Comparison of ENCODE assay signal across 8 cellular contexts in the genomic region with DNA sequence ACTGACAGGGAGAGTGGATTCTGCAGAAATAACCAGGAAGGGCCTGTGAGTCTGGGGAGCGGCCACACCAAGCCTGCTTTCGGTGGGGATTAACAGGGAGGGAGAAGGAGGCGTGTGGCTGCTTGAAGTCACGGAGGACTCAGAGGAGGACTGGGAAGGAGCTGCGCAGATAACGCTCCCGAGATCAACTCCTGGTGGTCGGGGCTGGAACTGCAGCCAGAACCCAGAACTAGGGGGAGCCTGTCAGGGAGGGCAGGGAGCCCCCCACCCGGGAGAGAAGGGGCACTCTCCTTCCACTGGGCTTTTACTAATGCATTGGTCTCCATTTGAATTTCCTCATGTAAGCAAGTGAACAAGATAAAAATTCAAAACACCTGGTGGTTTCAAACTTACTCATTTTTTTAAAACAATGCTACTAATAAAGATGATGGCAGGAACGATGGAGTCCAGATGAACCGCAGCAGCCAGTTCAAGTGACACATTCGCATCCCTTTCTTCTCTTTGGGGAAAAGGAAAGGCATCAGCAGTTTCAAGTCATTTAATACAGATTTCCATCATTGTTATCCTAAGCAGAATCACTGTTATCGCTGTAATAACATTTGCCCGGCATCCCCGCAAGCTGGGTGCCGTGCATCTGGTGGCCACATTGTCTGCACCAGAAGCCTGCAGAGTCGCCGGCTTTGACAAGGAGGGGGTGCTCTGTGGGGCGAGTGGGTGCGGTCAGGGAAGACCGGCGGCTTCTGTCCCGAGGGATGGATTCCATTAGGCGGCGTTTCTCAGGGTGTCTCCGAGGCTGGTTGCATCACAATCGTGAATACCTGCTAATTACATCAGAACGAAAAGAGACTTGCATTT.
DNase-seq lines count a peak whose midpoint lies in the region; ATAC-seq, FAIRE-seq and TF ChIP-seq lines count a peak whose summit lies in the region.

No MANE protein-coding gene starts in this region.

- DNase-seq in CD14-positive monocyte (ENCODE audit: low spot score) = no peak
- peak; percentile 65 for DNase-seq in HTR-8/SVneo (ENCODE audit: insufficient read length, low spot score)
- peak; percentile 63 for DNase-seq in activated CD4-positive, alpha-beta T cell treated with anti-CD3 and anti-CD28 coated beads for 36 hours
- DNase-seq in H1 (ENCODE audit: low read depth in 1 of 2, low spot score in 2 of 2) = peak in 1 of 2 experiments; percentile 92
- DNase-seq in mucosa of descending colon = peak in 2 of 3 donors; percentile 56 to 58
- DNase-seq in stimulated activated naive CD8-positive, alpha-beta T cell treated with anti-CD3 and anti-CD28 coated beads, Interleukin-15, Interleukin-2, amounts not matched to agents 100 U/mL and 50 U/mL, for 24 hours = peak; percentile 70

- peaks cover 0 to 3% (median 0%) of the 10 kb centered on the region in 7 donors for H3K9me3 Mint-ChIP-seq in CD14-positive monocyte
- no peaks in the 10 kb centered on the region for H3K9me3 Mint-ChIP-seq in activated CD4-positive, alpha-beta T cell treated with anti-CD3 and anti-CD28 coated beads for 36 hours (ENCODE audit: low read depth)

- ATAC-seq in activated CD4-positive, alpha-beta T cell treated with anti-CD3 and anti-CD28 coated beads for 36 hours = peak; percentile 33
- ATAC-seq in mucosa of descending colon (peak; percentile 44), GM21619 (IDR thresholded peaks at IDR 0.05; ENCODE audit: unreplicated experiment) (no peak), HG03342 (IDR thresholded peaks at IDR 0.05; ENCODE audit: unreplicated experiment) (no peak)
- ATAC-seq in stimulated activated naive CD8-positive, alpha-beta T cell treated with anti-CD3 and anti-CD28 coated beads, Interleukin-15, Interleukin-2, amounts not matched to agents 100 U/mL and 50 U/mL, for 24 hours = peak; percentile 36

- H2BK120ac ChIP-seq in H1 (replicated peaks; ENCODE audit: low read depth, low read length) = no peak overlapping the region

- H3K9me3 ChIP-seq in H1 (ENCODE audit: insufficient read depth in 2 of 2, low read depth in 1 of 2, low read length in 1 of 2) (no peaks in the 10 kb centered on the region), mucosa of descending colon (no peaks in the 10 kb centered on the region)

- no peak overlapping the region for H3K4ac ChIP-seq in H1 (replicated peaks; ENCODE audit: insufficient read length, low read depth, low read length)

- intact Hi-C loops in CD14-positive monocyte (cut with micrococcal nuclease) (no loop called here), mucosa of descending colon (cut with DNase I, micrococcal nuclease) (no loop called here)
- intact Hi-C loops in activated CD4-positive, alpha-beta T cell treated with anti-CD3 and anti-CD28 coated beads for 36 hours (cut with DNase I, micrococcal nuclease) = loop anchor here in 1 of 2 experiments (1.0 kb wide), 1 partner anchor 198 kb away; no protein-coding TSS in a partner anchor

- no peaks in the 10 kb centered on the region for H3K36me3 Mint-ChIP-seq in CD14-positive monocyte
- no peaks in the 10 kb centered on the region for H3K36me3 Mint-ChIP-seq in activated CD4-positive, alpha-beta T cell treated with anti-CD3 and anti-CD28 coated beads for 36 hours (ENCODE audit: low read depth)

- no peak overlapping the region for H2BK5ac ChIP-seq in H1 (ENCODE audit: low read depth, low read length)

- H4K91ac ChIP-seq in H1 (replicated peaks; ENCODE audit: insufficient read length, low read length) = peak overlapping the region; percentile 61

- no peaks in the 10 kb centered on the region for H4K20me1 ChIP-seq in H1 (replicated peaks in 1 of 2; ENCODE audit: control insufficient read depth in 1 of 2, insufficient read depth in 2 of 2, low read length in 2 of 2)

- no peak overlapping the region for H3K56ac ChIP-seq in H1 (replicated peaks; ENCODE audit: insufficient read length, low read depth, low read length)

- peak overlapping the region in 1 of 2 experiments; percentile 8; a peak in 1 of 4 replicates for H3K4me2 ChIP-seq in H1 (ENCODE audit: insufficient read depth in 1 of 2, low read depth in 2 of 2, low read length in 2 of 2)

- H3K23ac ChIP-seq in H1 (ENCODE audit: insufficient read length) = no peak overlapping the region

- WGBS in H1 (ENCODE audit: extremely low coverage in 1 of 2, insufficient coverage in 1 of 2, insufficient read length in 1 of 2, insufficient replicate concordance in 2 of 2, low coverage in 1 of 2, low lambda C conversion rate in 2 of 2, missing lambda C conversion rate in 1 of 2), 2 experiments = 61% methylated on average over 27 of the region's 28 CpGs; no CpG with 5 or more reads in 1 of the 2 experiments

- peak; percentile 59 to 63 for TF ChIP-seq RAD21 in H1 (IDR thresholded peaks at IDR 0.05 in 1 of 2, conservative IDR thresholded peaks at IDR 0.05 in 1 of 2; ENCODE audit: low read depth in 2 of 2, low read length in 2 of 2)

- 0 out of 2 replicates have a peak overlapping the region, but pooled peaks have one; percentile 15 for H3K18ac ChIP-seq in H1 (ENCODE audit: extremely low read depth, low read length)

- TF ChIP-seq EP300 in H1 (IDR thresholded peaks at IDR 0.05; ENCODE audit: borderline replicate concordance in 1 of 2, low read depth in 2 of 2, low read length in 2 of 2) = no peak

- H3K79me2 ChIP-seq in H1 (ENCODE audit: control insufficient read depth in 1 of 2, insufficient read depth in 2 of 2, low read length in 2 of 2) = no peaks in the 10 kb centered on the region

- H2AFZ ChIP-seq in H1 (ENCODE audit: low read length) = no peak overlapping the region

- no peaks in the 10 kb centered on the region for H3K79me1 ChIP-seq in H1 (ENCODE audit: low read depth, low read length)

- TF ChIP-seq CTCF in CD14-positive monocyte (IDR thresholded peaks at IDR 0.05) (peak; percentile 88), H1 (IDR thresholded peaks at IDR 0.05; ENCODE audit: control extremely low read depth in 1 of 3, insufficient read depth in 1 of 3, low read depth in 1 of 3, low read length in 3 of 3) (peak; percentile 64 to 88 (median 84)), mucosa of descending colon (IDR thresholded peaks at IDR 0.05) (peak; percentile 68)

- POLR2A ChIA-PET in activated CD4-positive, alpha-beta T cell treated with anti-CD3 and anti-CD28 coated beads for 36 hours (lab: Charles Lee) = no interaction called here
- POLR2A ChIA-PET in H1 (lab: Charles Lee; ENCODE audit: partially characterized antibody) = interaction anchor here (1.6 kb wide), 1 partner anchor 27 kb away, joined by 4 read pairs; no protein-coding TSS in a partner anchor

- H3K23me2 ChIP-seq in H1 (ENCODE audit: low read depth, low read length) = no peaks in the 10 kb centered on the region

- no peak overlapping the region for H2BK12ac ChIP-seq in H1 (ENCODE audit: low read depth, low read length)

- H2BK20ac ChIP-seq in H1 (ENCODE audit: low read length) = no peak overlapping the region

- no peak overlapping the region for H2AK5ac ChIP-seq in H1 (ENCODE audit: low read depth, low read length)

- no peak for TF ChIP-seq POLR2A in H1 (IDR thresholded peaks at IDR 0.05; ENCODE audit: control extremely low read depth in 1 of 2, low read depth in 2 of 2, low read length in 2 of 2)

- peak overlapping the region in 1 of 2 donors; percentile 39 for H3K4me3 Mint-ChIP-seq in CD14-positive monocyte
- no peak overlapping the region for H3K4me3 Mint-ChIP-seq in activated CD4-positive, alpha-beta T cell treated with anti-CD3 and anti-CD28 coated beads for 36 hours

- H3K27ac ChIP-seq in H1 (ENCODE audit: low read depth, low read length) = no peak overlapping the region

- peak overlapping the region; percentile 10 for H4K5ac ChIP-seq in H1 (ENCODE audit: insufficient read length, low read depth, low read length)

- CTCF ChIA-PET in activated CD4-positive, alpha-beta T cell treated with anti-CD3 and anti-CD28 coated beads for 36 hours (lab: Charles Lee) = interaction anchor here (0.6 to 1.5 kb wide), 3 partner anchors 9 to 673 kb away, joined by 3 to 4 read pairs (median 4); no protein-coding TSS in a partner anchor
- CTCF ChIA-PET in H1 (lab: Charles Lee; ENCODE audit: partially characterized antibody) = interaction anchor here (0.6 to 3.9 kb wide), 43 partner anchors 9 to 870 kb away, joined by 3 to 24 read pairs (median 4); no protein-coding TSS in a partner anchor

- no peak overlapping the region for H2BK15ac ChIP-seq in H1 (ENCODE audit: low read length)

- H3K4me1 ChIP-seq in H1 (replicated peaks in 1 of 4; ENCODE audit: control insufficient read depth in 3 of 4, insufficient read depth in 4 of 4, low read length in 3 of 4) = peaks cover 1 to 8% (median 4%) of the 10 kb centered on the region in 4 experiments
- no peaks in the 10 kb centered on the region for H3K4me1 ChIP-seq in mucosa of descending colon (ENCODE audit: low read depth)

- no peak overlapping the region for H3K14ac ChIP-seq in H1 (ENCODE audit: insufficient read length)

- H3K27me3 ChIP-seq in H1 (replicated peaks in 1 of 4; ENCODE audit: control insufficient read depth in 3 of 4, extremely low read depth in 1 of 4, insufficient read depth in 3 of 4, low read length in 3 of 4) = peaks cover 0 to 2% (median 0%) of the 10 kb centered on the region in 4 experiments; a peak in 2 of 7 replicates

- FAIRE-seq in HTR-8/SVneo (lab: Jason Lieb, UNC) = peak; percentile 85
- peak; percentile 24 for FAIRE-seq in H1 (lab: Jason Lieb, UNC)

- peaks cover 5% of the 10 kb centered on the region for H3K4me1 Mint-ChIP-seq in CD14-positive monocyte
- H3K4me1 Mint-ChIP-seq in activated CD4-positive, alpha-beta T cell treated with anti-CD3 and anti-CD28 coated beads for 36 hours = no peaks in the 10 kb centered on the region

- no peak overlapping the region; the same call in 1 of the 2 replicates for H4K8ac ChIP-seq in H1 (ENCODE audit: extremely low read depth, insufficient read depth, low read length)

- H3K9ac ChIP-seq in H1 (replicated peaks in 1 of 4; ENCODE audit: extremely low read depth in 1 of 4, low read depth in 3 of 4, low read length in 3 of 4) = no peak overlapping the region

- no peak overlapping the region for H3K27ac Mint-ChIP-seq in CD14-positive monocyte
- H3K27ac Mint-ChIP-seq in activated CD4-positive, alpha-beta T cell treated with anti-CD3 and anti-CD28 coated beads for 36 hours = no peak overlapping the region

- H3K4me3 ChIP-seq in H1 (ENCODE audit: extremely low read depth in 1 of 4, insufficient read depth in 2 of 4, low read depth in 3 of 4, low read length in 4 of 4) (no peak overlapping the region), mucosa of descending colon (no peak overlapping the region)

- H3K27me3 Mint-ChIP-seq in CD14-positive monocyte (ENCODE audit: low read depth in 3 of 3) = peaks cover 41 to 49% (median 43%) of the 10 kb centered on the region in 3 donors
- peaks cover 32% of the 10 kb centered on the region for H3K27me3 Mint-ChIP-seq in activated CD4-positive, alpha-beta T cell treated with anti-CD3 and anti-CD28 coated beads for 36 hours

- H3K36me3 ChIP-seq in H1 (ENCODE audit: control insufficient read depth in 2 of 4, insufficient read depth in 4 of 4, low read length in 3 of 4) = no peaks in the 10 kb centered on the region
- no peaks in the 10 kb centered on the region for H3K36me3 ChIP-seq in mucosa of descending colon (ENCODE audit: low read depth)

TF ChIP-seq in H1, 55 proteins besides CTCF, POLR2A, EP300 and RAD21 (continues in another document):
- TF ChIP-seq GTF2F1 (IDR thresholded peaks at IDR 0.05; ENCODE audit: borderline replicate concordance, low read depth, low read length) (no peak), SP4 (IDR thresholded peaks at IDR 0.05; ENCODE audit: low read length) (no peak), BRCA1 (IDR thresholded peaks at IDR 0.05; ENCODE audit: low read depth, low read length) (no peak)

Comparison
In these comparisons a context has a peak if more than half of its experiments do, and no peak if none do; other contexts are left out.
1. ATAC-seq: peak in activated CD4-positive, alpha-beta T cell treated with anti-CD3 and anti-CD28 coated beads for 36 hours (single experiment), mucosa of descending colon (single experiment) and stimulated activated naive CD8-positive, alpha-beta T cell treated with anti-CD3 and anti-CD28 coated beads, Interleukin-15, Interleukin-2, amounts not matched to agents 100 U/mL and 50 U/mL, for 24 hours (single experiment); none in GM21619 (single experiment) and HG03342 (single experiment).
2. Peak in every context shown above with its lines, with median percentiles within 50 percentile points of each other: CTCF ChIP-seq.